Comparison of ENCODE assay signal across 8 cellular contexts in genomic region chr6:145733770-145734169, GRCh38. TPM values are rescaled to one million over a fixed set of nuclear protein-coding genes. Genes with fewer than 3 reads are reported as not detected.
DNase-seq lines count a peak whose midpoint lies in the region; ATAC-seq, FAIRE-seq and TF ChIP-seq lines count a peak whose summit lies in the region.

No MANE protein-coding gene starts in this region.

- ATAC-seq in thoracic aorta (ENCODE audit: insufficient number of reproducible peaks, low FRiP score, low read depth): no peak

- H4K20me1 ChIP-seq in PC-9 (ENCODE audit: insufficient read depth): no peaks in the 10 kb centered on the region

- intact Hi-C loops in MCF 10A (cut with micrococcal nuclease) (loop anchor here (2.0 to 10.0 kb wide), 3 partner anchors 155 to 971 kb away; partner anchors contain the start of gene RAB32), breast epithelium (cut with DNase I; ENCODE audit: low total_unique reads) (loop anchor here (5.0 kb wide), 1 partner anchor 369 kb away; no protein-coding TSS in a partner anchor), PC-9 (cut with micrococcal nuclease; ENCODE audit: unreplicated experiment) (loop anchor here (1.0 kb wide), 1 partner anchor 81 kb away; the partner anchor contains the start of gene FBXO30)

- POLR2A ChIA-PET in MCF 10A (lab: Yijun Ruan, JAX) (interaction anchor here (0.7 to 7.1 kb wide), 3 partner anchors 54 to 81 kb away, joined by 4 to 158 read pairs (median 79); partner anchors contain the start of gene FBXO30), PC-9 (lab: Charles Lee; ENCODE audit: unreplicated experiment) (no interaction called here)

- TF ChIP-seq CTCF in MCF 10A (IDR thresholded peaks at IDR 0.05; ENCODE audit: unreplicated experiment) (no peak), breast epithelium (IDR thresholded peaks at IDR 0.05) (no peak), PC-9 (conservative IDR thresholded peaks at IDR 0.05) (no peak), fibroblast of the aortic adventitia (IDR thresholded peaks at IDR 0.05; ENCODE audit: insufficient read depth, low read length) (no peak), thoracic aorta (IDR thresholded peaks at IDR 0.05) (no peak)

- H3K9me3 ChIP-seq in breast epithelium (peaks cover 5 to 6% of the 10 kb centered on the region in 2 donors), PC-9 (ENCODE audit: insufficient read depth, low read depth) (no peaks in the 10 kb centered on the region; the same call in 1 of the 2 replicates), thoracic aorta (no peaks in the 10 kb centered on the region)

- H3K4me3 Mint-ChIP-seq in MCF 10A (ENCODE audit: unreplicated experiment): peak overlapping the region; percentile 99

- H3K4me1 ChIP-seq in breast epithelium (no peaks in the 10 kb centered on the region), PC-9 (replicated peaks; ENCODE audit: insufficient read depth) (peaks cover 14% of the 10 kb centered on the region), thoracic aorta (ENCODE audit: control insufficient read depth in 1 of 2, low read depth in 2 of 2) (peaks cover 15 to 38% of the 10 kb centered on the region in 2 donors)

- no peaks in the 10 kb centered on the region; the same call in 1 of the 2 replicates for H3K9me2 ChIP-seq in PC-9 (ENCODE audit: insufficient read depth)

- no peaks in the 10 kb centered on the region for H3K27me3 Mint-ChIP-seq in MCF 10A (ENCODE audit: insufficient read depth, unreplicated experiment)

- CTCF ChIA-PET in MCF 10A (lab: Yijun Ruan, JAX) (interaction anchor here (0.7 to 3.0 kb wide), 4 partner anchors 11 to 1086 kb away, joined by 3 to 24 read pairs (median 4); partner anchors contain the start of gene FBXO30), PC-9 (lab: Charles Lee) (no interaction called here)

- TF ChIP-seq POLR2A in breast epithelium (IDR thresholded peaks at IDR 0.05) (no peak), GM12892 (IDR thresholded peaks at IDR 0.05; ENCODE audit: low read depth, low read length) (no peak)

- H3K36me3 Mint-ChIP-seq in MCF 10A (ENCODE audit: insufficient read depth, unreplicated experiment): no peaks in the 10 kb centered on the region

- H3K36me3 ChIP-seq in breast epithelium: no peaks in the 10 kb centered on the region
- H3K36me3 ChIP-seq in PC-9 (ENCODE audit: low read depth): no peaks in the 10 kb centered on the region
- no peaks in the 10 kb centered on the region for H3K36me3 ChIP-seq in thoracic aorta

- no peaks in the 10 kb centered on the region for H3K79me2 ChIP-seq in PC-9 (ENCODE audit: low read depth)

- no peak overlapping the region for H3K27ac Mint-ChIP-seq in MCF 10A (ENCODE audit: low read depth, unreplicated experiment)

- no peak overlapping the region for H2AFZ ChIP-seq in PC-9

- H3K27me3 ChIP-seq in breast epithelium (no peaks in the 10 kb centered on the region), PC-9 (ENCODE audit: insufficient read depth, low read depth) (no peaks in the 10 kb centered on the region), thoracic aorta (replicated peaks; ENCODE audit: insufficient read depth) (no peaks in the 10 kb centered on the region)

- H3K9me3 Mint-ChIP-seq in MCF 10A (ENCODE audit: unreplicated experiment): peaks cover 8% of the 10 kb centered on the region

- H3K27ac ChIP-seq in breast epithelium (no peak overlapping the region), PC-9 (no peak overlapping the region), thoracic aorta (peak overlapping the region in 1 of 2 donors; percentile 95)

- DNase-seq in MCF 10A (ENCODE audit: unreplicated experiment): peak; percentile 30
- DNase-seq in breast epithelium (ENCODE audit: low spot score in 2 of 2): no peak
- no peak for DNase-seq in PC-9
- DNase-seq in fibroblast of the aortic adventitia (ENCODE audit: low read depth): no peak
- no peak for DNase-seq in thoracic aorta (ENCODE audit: low spot score)
- DNase-seq in GM19239 (ENCODE audit: insufficient read length, low spot score): no peak
- DNase-seq in HuH-7 (ENCODE audit: low spot score): no peak
- DNase-seq in GM12892 (ENCODE audit: insufficient read length): no peak

- BruUV-seq in MCF 10A (replicated peaks; lab: Mats Ljungman, UMichigan) (no TSS peak), PC-9 (replicated peaks; lab: Mats Ljungman, UMichigan) (no TSS peak)

- H3K4me3 ChIP-seq in breast epithelium: no peak overlapping the region
- peak overlapping the region; percentile 99; the same call in 1 of the 2 replicates for H3K4me3 ChIP-seq in PC-9
- H3K4me3 ChIP-seq in fibroblast of the aortic adventitia (ENCODE audit: low read depth, low read length): peak overlapping the region; percentile 73
- H3K4me3 ChIP-seq in thoracic aorta: peak overlapping the region; percentile 82

- no peak for FAIRE-seq in GM19239 (lab: Jason Lieb, UNC)
- FAIRE-seq in GM12892 (lab: Jason Lieb, UNC): no peak

- H3K4me2 ChIP-seq in PC-9: peak overlapping the region; percentile 90

- H3F3A ChIP-seq in PC-9 (ENCODE audit: insufficient read depth, low read depth): peaks cover 13% of the 10 kb centered on the region

- H3K4me1 Mint-ChIP-seq in MCF 10A (ENCODE audit: insufficient read depth, unreplicated experiment): no peaks in the 10 kb centered on the region

RNA-seq across cellular contexts. Expression of gene EPM2A, which starts 1.6 kb away (rescaled TPM):
- total RNA-seq in MCF 10A (2022) (4.8 and 5.1 TPM in 2 replicates), breast epithelium (10 to 100 TPM; 14.1 to 19.5 (median 15.7) TPM), PC-9 (2021) (4.7 and 5.3 TPM in 2 replicates), fibroblast of the aortic adventitia (ENCODE audit: low replicate concordance) (7.2 and 8.0 TPM in 2 replicates), thoracic aorta (10 to 100 TPM; 26.5 to 45.4 TPM)
- polyA plus RNA-seq in GM12892 (2012; ENCODE audit: missing spikeins): 3.4 TPM

Comparison
In these comparisons a context has a peak if more than half of its experiments do, and no peak if none do; other contexts are left out.
1. H3K4me3 ChIP-seq: peak in PC-9 (single experiment), fibroblast of the aortic adventitia (single experiment) and thoracic aorta (single experiment); none in breast epithelium (0 of 3).